Comparison of ENCODE assay signal across 9 cellular contexts in the genomic region with DNA sequence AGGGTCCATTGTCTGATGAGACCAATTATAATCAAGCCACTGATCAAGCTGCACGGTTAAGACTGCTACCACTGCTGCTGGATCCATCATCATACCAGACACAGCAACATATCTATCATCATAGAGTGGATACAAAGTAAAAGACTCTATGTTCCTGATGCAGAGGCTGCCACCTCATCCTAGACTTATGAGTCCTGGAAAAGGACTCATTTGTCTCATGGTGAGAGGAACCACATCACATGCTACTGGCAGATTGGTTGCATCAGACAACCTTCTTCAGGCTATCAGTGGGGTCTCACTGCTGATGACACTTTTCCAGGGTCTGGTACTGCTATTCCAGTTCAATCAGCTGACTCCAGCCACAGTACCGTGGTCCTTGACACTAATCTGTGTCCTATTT.
A peak's percentile ranks its signal among the peaks of the same experiment; 100 is the strongest.
DNase-seq lines count a peak whose midpoint lies in the region; ATAC-seq, FAIRE-seq and TF ChIP-seq lines count a peak whose summit lies in the region.
"Had no signal": no experiment of that assay in that cellular context is flagged by ENCODE, and none has a peak within 500 bp of the region (broad histone marks: within the 10 kb centered on the region; RNA-seq: fewer than 3 reads in every experiment).

No MANE protein-coding gene starts in this region.

- H2BK5ac ChIP-seq in mesendoderm (ENCODE audit: low read length) = peak overlapping the region; percentile 41

- no peak overlapping the region for H2AK5ac ChIP-seq in mesendoderm (ENCODE audit: low read length)

- H3K36me3 ChIP-seq in mesendoderm (ENCODE audit: control insufficient read depth, insufficient read depth, low read length) = no peaks in the 10 kb centered on the region

- H3K27ac ChIP-seq in mesendoderm (ENCODE audit: low read depth, low read length) = peak overlapping the region; percentile 30
- H3K27ac ChIP-seq: parathyroid adenoma had no signal

- H4K8ac ChIP-seq in mesendoderm (ENCODE audit: low read depth, low read length) = no peak overlapping the region

- in situ Hi-C loops in Caki2 (cut with HindIII; ENCODE audit: low pct_unique_long_range_greater_than_20kb, low sequenced_read_pairs) = no loop called here

- H3K4me3 ChIP-seq in mesendoderm (ENCODE audit: low read length) = no peak overlapping the region

- no peak overlapping the region for H3K23ac ChIP-seq in mesendoderm (ENCODE audit: low read length)

- no peak for FAIRE-seq in GM12891 (lab: Jason Lieb, UNC)

- peak overlapping the region; percentile 9 for H3K18ac ChIP-seq in mesendoderm (ENCODE audit: low read length)

- DNase-seq in Caki2 (ENCODE audit: low read depth) (peak; percentile 29), mesendoderm (no peak), activated gamma-delta T cell treated with Interleukin-2 at 50 U/mL for 16 hours (no peak), GM12891 (ENCODE audit: insufficient read length, low spot score) (no peak), SK-N-DZ (ENCODE audit: low spot score) (no peak)
- DNase-seq in activated T-cell treated with anti-CD3 and anti-CD28 coated beads, Interleukin-2, amount 50 U/mL, for 72 hours = peak; percentile 39 to 47

- no peaks in the 10 kb centered on the region for H3K9me3 Mint-ChIP-seq in activated T-cell treated with anti-CD3 and anti-CD28 coated beads, Interleukin-2, amount 50 U/mL, for 72 hours

- peaks cover 17% of the 10 kb centered on the region for H3K79me2 ChIP-seq in mesendoderm (ENCODE audit: control insufficient read depth, insufficient read depth, low read length)

- H3K56ac ChIP-seq in mesendoderm (ENCODE audit: low read length) = no peak overlapping the region

- ATAC-seq in HG02623 (IDR thresholded peaks at IDR 0.05; ENCODE audit: unreplicated experiment) = peak; percentile 4
- peak; percentile 78 to 81 for ATAC-seq in activated T-cell treated with anti-CD3 and anti-CD28 coated beads, Interleukin-2, amount 50 U/mL, for 72 hours (replicated peaks in 1 of 2)
- no peak for ATAC-seq in HG03135 (IDR thresholded peaks at IDR 0.05; ENCODE audit: unreplicated experiment)

- H3K4me2 ChIP-seq in mesendoderm (ENCODE audit: low read length) = no peak overlapping the region

- no peaks in the 10 kb centered on the region for H3K27me3 ChIP-seq in mesendoderm (ENCODE audit: insufficient read depth, low read length, poor library complexity)

- WGBS in mesendoderm (ENCODE audit: extremely low coverage, insufficient coverage, low lambda C conversion rate) = no CpG with 5 or more reads among the region's 2 CpGs

- peak overlapping the region; percentile 69 to 90 for H3K4me3 Mint-ChIP-seq in activated T-cell treated with anti-CD3 and anti-CD28 coated beads, Interleukin-2, amount 50 U/mL, for 72 hours

- H2BK120ac ChIP-seq in mesendoderm (ENCODE audit: low read depth, low read length) = no peak overlapping the region

- no peak overlapping the region for H2BK15ac ChIP-seq in mesendoderm (replicated peaks; ENCODE audit: low read depth)

- peak overlapping the region; percentile 98 for H3K27ac Mint-ChIP-seq in activated T-cell treated with anti-CD3 and anti-CD28 coated beads, Interleukin-2, amount 50 U/mL, for 72 hours

- H3K4me1 Mint-ChIP-seq in activated T-cell treated with anti-CD3 and anti-CD28 coated beads, Interleukin-2, amount 50 U/mL, for 72 hours (ENCODE audit: low read depth) = peaks cover 67% of the 10 kb centered on the region

- H3K79me1 ChIP-seq in mesendoderm (ENCODE audit: low read length) = peaks cover 22% of the 10 kb centered on the region

- no peak overlapping the region for H3K9ac ChIP-seq in mesendoderm (ENCODE audit: low read length)
- H3K9ac ChIP-seq: parathyroid adenoma had no signal

- H3K36me3 Mint-ChIP-seq in activated T-cell treated with anti-CD3 and anti-CD28 coated beads, Interleukin-2, amount 50 U/mL, for 72 hours (ENCODE audit: insufficient read depth in 2 of 2) = peaks cover 0 to 7% of the 10 kb centered on the region in 2 donors

- peaks cover 19% of the 10 kb centered on the region for H3K4me1 ChIP-seq in mesendoderm (ENCODE audit: control insufficient read depth, low read depth, low read length)

- no peaks in the 10 kb centered on the region for H3K27me3 Mint-ChIP-seq in activated T-cell treated with anti-CD3 and anti-CD28 coated beads, Interleukin-2, amount 50 U/mL, for 72 hours (ENCODE audit: low read depth)

- no peak for TF ChIP-seq POLR2A in GM12891 (IDR thresholded peaks at IDR 0.05; ENCODE audit: low read depth, low read length)

- H4K5ac ChIP-seq in mesendoderm (ENCODE audit: low read length) = no peak overlapping the region

- peak overlapping the region; percentile 0 for H3K4ac ChIP-seq in mesendoderm (ENCODE audit: low read depth, low read length)

TF ChIP-seq in GM12891, 5 proteins besides CTCF, POLR2A, EP300 and RAD21:
- TF ChIP-seq PAX5 (IDR thresholded peaks at IDR 0.05; ENCODE audit: insufficient read depth, low read length, severe bottlenecking) (no peak), SPI1 (IDR thresholded peaks at IDR 0.05; ENCODE audit: low read depth, low read length) (no peak), POU2F2 (IDR thresholded peaks at IDR 0.05; ENCODE audit: low read depth, low read length) (no peak), POLR2AphosphoS5 (IDR thresholded peaks at IDR 0.05; ENCODE audit: low read depth, low read length) (no peak), TAF1 (IDR thresholded peaks at IDR 0.05; ENCODE audit: low read depth, low read length) (no peak)
TF ChIP-seq in GM12891: peak in this region for 0.

Comparison
In these comparisons a context has a peak if more than half of its experiments do, and no peak if none do; other contexts are left out.
1. DNase-seq: peak in Caki2 (single experiment) and activated T-cell treated with anti-CD3 and anti-CD28 coated beads, Interleukin-2, amount 50 U/mL, for 72 hours (2 of 2); none in mesendoderm (single experiment), activated gamma-delta T cell treated with Interleukin-2 at 50 U/mL for 16 hours (single experiment), GM12891 (single experiment) and SK-N-DZ (single experiment).